In genomic region chr3:58216496-58217197, GRCh38 we compare ENCODE assay signal across 1 cellular context.
TF ChIP-seq lines count a peak whose summit lies in the region.

No MANE protein-coding gene starts in this region.

TF ChIP-seq in IMR-90, 13 proteins besides CTCF, POLR2A, EP300 and RAD21:
- TF ChIP-seq NFE2L2 (IDR thresholded peaks at IDR 0.05; ENCODE audit: low read depth, low read length), result no peak
- no peak for TF ChIP-seq SMC3 (IDR thresholded peaks at IDR 0.05; ENCODE audit: low read depth, low read length)
- no peak for TF ChIP-seq BHLHE40 (IDR thresholded peaks at IDR 0.05; ENCODE audit: low read depth, low read length)
- TF ChIP-seq CHD1 (IDR thresholded peaks at IDR 0.05; ENCODE audit: low read depth, low read length), result no peak
- TF ChIP-seq CEBPB (IDR thresholded peaks at IDR 0.05; ENCODE audit: low read depth, low read length), result no peak
- TF ChIP-seq USF2 (IDR thresholded peaks at IDR 0.05; ENCODE audit: low read depth, low read length), result no peak
- no peak for TF ChIP-seq RFX5 (IDR thresholded peaks at IDR 0.05; ENCODE audit: low read depth, low read length)
TF ChIP-seq in IMR-90: peak in this region for 0.
